ENCODE assay signal across 1 cellular context in the genomic region with DNA sequence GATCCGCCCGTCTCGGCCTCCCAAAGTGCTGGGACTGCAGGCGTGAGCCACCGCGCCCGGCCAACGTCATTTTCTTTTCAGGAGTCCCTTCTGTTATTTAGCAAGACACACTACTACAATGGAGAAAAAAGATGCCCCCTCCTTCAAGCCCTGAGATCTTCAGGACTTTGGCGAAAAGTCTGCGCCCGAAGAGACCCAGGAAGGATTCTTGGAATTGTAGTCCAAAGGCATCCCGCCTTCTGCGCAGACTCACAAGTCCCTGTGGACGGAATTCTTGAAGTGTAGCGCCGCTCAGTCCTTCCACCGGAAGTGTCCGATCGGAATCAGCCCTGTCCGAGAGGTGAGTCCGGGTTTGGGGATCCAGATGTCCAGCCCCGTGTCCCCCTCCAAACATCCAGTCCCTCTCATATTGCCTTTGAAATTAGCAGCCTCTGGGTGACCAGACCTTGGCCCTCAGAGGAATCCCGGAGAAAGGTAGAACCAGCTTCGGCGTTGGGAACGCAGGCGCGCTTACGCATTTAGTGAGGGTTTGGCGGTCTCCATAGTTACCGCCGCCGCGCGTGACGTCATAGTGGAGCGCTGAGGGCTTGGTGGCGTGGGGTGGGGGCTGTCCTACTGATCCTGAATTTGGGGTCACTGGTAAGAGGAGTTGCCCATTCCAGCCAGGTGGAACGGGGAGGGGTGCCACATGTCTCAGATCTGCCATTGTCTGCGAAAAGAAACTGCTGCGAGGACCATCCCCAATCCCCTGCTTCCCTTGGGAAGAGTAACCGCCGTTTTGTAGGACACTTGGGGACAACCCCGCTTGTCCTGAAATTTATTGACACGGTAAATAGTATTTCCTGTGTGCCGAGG.
A peak's percentile ranks its signal among the peaks of the same experiment; 100 is the strongest.
TF ChIP-seq lines count a peak whose summit lies in the region.

No MANE protein-coding gene starts in this region.

TF ChIP-seq in K562, 482 proteins besides CTCF, POLR2A, EP300 and RAD21 (continued from another document and continues in another):
- TF ChIP-seq, protein P1, sequence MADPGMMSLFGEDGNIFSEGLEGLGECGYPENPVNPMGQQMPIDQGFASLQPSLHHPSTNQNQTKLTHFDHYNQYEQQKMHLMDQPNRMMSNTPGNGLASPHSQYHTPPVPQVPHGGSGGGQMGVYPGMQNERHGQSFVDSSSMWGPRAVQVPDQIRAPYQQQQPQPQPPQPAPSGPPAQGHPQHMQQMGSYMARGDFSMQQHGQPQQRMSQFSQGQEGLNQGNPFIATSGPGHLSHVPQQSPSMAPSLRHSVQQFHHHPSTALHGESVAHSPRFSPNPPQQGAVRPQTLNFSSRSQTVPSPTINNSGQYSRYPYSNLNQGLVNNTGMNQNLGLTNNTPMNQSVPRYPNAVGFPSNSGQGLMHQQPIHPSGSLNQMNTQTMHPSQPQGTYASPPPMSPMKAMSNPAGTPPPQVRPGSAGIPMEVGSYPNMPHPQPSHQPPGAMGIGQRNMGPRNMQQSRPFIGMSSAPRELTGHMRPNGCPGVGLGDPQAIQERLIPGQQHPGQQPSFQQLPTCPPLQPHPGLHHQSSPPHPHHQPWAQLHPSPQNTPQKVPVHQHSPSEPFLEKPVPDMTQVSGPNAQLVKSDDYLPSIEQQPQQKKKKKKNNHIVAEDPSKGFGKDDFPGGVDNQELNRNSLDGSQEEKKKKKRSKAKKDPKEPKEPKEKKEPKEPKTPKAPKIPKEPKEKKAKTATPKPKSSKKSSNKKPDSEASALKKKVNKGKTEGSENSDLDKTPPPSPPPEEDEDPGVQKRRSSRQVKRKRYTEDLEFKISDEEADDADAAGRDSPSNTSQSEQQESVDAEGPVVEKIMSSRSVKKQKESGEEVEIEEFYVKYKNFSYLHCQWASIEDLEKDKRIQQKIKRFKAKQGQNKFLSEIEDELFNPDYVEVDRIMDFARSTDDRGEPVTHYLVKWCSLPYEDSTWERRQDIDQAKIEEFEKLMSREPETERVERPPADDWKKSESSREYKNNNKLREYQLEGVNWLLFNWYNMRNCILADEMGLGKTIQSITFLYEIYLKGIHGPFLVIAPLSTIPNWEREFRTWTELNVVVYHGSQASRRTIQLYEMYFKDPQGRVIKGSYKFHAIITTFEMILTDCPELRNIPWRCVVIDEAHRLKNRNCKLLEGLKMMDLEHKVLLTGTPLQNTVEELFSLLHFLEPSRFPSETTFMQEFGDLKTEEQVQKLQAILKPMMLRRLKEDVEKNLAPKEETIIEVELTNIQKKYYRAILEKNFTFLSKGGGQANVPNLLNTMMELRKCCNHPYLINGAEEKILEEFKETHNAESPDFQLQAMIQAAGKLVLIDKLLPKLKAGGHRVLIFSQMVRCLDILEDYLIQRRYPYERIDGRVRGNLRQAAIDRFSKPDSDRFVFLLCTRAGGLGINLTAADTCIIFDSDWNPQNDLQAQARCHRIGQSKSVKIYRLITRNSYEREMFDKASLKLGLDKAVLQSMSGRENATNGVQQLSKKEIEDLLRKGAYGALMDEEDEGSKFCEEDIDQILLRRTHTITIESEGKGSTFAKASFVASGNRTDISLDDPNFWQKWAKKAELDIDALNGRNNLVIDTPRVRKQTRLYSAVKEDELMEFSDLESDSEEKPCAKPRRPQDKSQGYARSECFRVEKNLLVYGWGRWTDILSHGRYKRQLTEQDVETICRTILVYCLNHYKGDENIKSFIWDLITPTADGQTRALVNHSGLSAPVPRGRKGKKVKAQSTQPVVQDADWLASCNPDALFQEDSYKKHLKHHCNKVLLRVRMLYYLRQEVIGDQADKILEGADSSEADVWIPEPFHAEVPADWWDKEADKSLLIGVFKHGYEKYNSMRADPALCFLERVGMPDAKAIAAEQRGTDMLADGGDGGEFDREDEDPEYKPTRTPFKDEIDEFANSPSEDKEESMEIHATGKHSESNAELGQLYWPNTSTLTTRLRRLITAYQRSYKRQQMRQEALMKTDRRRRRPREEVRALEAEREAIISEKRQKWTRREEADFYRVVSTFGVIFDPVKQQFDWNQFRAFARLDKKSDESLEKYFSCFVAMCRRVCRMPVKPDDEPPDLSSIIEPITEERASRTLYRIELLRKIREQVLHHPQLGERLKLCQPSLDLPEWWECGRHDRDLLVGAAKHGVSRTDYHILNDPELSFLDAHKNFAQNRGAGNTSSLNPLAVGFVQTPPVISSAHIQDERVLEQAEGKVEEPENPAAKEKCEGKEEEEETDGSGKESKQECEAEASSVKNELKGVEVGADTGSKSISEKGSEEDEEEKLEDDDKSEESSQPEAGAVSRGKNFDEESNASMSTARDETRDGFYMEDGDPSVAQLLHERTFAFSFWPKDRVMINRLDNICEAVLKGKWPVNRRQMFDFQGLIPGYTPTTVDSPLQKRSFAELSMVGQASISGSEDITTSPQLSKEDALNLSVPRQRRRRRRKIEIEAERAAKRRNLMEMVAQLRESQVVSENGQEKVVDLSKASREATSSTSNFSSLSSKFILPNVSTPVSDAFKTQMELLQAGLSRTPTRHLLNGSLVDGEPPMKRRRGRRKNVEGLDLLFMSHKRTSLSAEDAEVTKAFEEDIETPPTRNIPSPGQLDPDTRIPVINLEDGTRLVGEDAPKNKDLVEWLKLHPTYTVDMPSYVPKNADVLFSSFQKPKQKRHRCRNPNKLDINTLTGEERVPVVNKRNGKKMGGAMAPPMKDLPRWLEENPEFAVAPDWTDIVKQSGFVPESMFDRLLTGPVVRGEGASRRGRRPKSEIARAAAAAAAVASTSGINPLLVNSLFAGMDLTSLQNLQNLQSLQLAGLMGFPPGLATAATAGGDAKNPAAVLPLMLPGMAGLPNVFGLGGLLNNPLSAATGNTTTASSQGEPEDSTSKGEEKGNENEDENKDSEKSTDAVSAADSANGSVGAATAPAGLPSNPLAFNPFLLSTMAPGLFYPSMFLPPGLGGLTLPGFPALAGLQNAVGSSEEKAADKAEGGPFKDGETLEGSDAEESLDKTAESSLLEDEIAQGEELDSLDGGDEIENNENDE (IDR thresholded peaks at IDR 0.05; ENCODE audit: low read depth, low read length), result no peak
- TF ChIP-seq ELF1 (tag; IDR thresholded peaks at IDR 0.05) (peak; percentile 88), GATA2 (CRISPR knock-in tag; IDR thresholded peaks at IDR 0.05) (no peak), MCM2 (IDR thresholded peaks at IDR 0.05; ENCODE audit: low read depth) (no peak), CXXC5 (CRISPR knock-in tag; IDR thresholded peaks at IDR 0.05) (peak; percentile 96), ZNF174 (CRISPR knock-in tag; IDR thresholded peaks at IDR 0.05) (no peak), CREBBP (IDR thresholded peaks at IDR 0.05; ENCODE audit: low read depth, low read length) (no peak), LARP7 (IDR thresholded peaks at IDR 0.05) (no peak; the same call in 1 of the 2 replicates), ZFX (CRISPR knock-in tag; IDR thresholded peaks at IDR 0.05) (peak; percentile 64; the same call in 1 of the 2 replicates), MBD2 (IDR thresholded peaks at IDR 0.05; ENCODE audit: borderline replicate concordance, low read depth) (peak; percentile 88; the same call in 1 of the 2 replicates), RAD51 (IDR thresholded peaks at IDR 0.05; ENCODE audit: borderline replicate concordance, low read depth) (no peak), POLR2AphosphoS5 (IDR thresholded peaks at IDR 0.05; ENCODE audit: control insufficient read depth, insufficient read depth, low read depth, low read length) (peak; percentile 69), MED1 (CRISPR knock-in tag; IDR thresholded peaks at IDR 0.05; ENCODE audit: borderline replicate concordance) (no peak), DPF2 (IDR thresholded peaks at IDR 0.05) (no peak; the same call in 1 of the 2 replicates), SMC3 (conservative IDR thresholded peaks at IDR 0.05; ENCODE audit: insufficient read depth, low read depth, low read length) (0 out of 2 replicates have a peak, but pooled peaks have one; percentile 7), NFATC3 (IDR thresholded peaks at IDR 0.05) (peak; percentile 89; the same call in 1 of the 2 replicates), SIX5 (IDR thresholded peaks at IDR 0.05; ENCODE audit: borderline replicate concordance in 1 of 2, insufficient read depth in 1 of 2, low read depth in 1 of 2, low read length in 2 of 2) (peak; percentile 93 to 96), NEUROD1 (IDR thresholded peaks at IDR 0.05; ENCODE audit: borderline replicate concordance, low read depth, low read length, partially characterized antibody) (peak; percentile 95), ZC3H11A (IDR thresholded peaks at IDR 0.05; ENCODE audit: low read depth, low read length) (no peak), MTA1 (IDR thresholded peaks at IDR 0.05; ENCODE audit: borderline replicate concordance) (peak; percentile 97), SMAD3 (CRISPR knock-in tag; conservative IDR thresholded peaks at IDR 0.05) (no peak), FOXJ2 (tag; IDR thresholded peaks at IDR 0.05) (no peak; the same call in 1 of the 2 replicates), SMAD2 (IDR thresholded peaks at IDR 0.05; ENCODE audit: low read depth, low read length) (no peak), ARID1B (IDR thresholded peaks at IDR 0.05) (no peak; the same call in 1 of the 2 replicates), OTX1 (CRISPR knock-in tag; IDR thresholded peaks at IDR 0.05) (no peak; the same call in none of the 2 replicates)
- TF ChIP-seq, protein P2, sequence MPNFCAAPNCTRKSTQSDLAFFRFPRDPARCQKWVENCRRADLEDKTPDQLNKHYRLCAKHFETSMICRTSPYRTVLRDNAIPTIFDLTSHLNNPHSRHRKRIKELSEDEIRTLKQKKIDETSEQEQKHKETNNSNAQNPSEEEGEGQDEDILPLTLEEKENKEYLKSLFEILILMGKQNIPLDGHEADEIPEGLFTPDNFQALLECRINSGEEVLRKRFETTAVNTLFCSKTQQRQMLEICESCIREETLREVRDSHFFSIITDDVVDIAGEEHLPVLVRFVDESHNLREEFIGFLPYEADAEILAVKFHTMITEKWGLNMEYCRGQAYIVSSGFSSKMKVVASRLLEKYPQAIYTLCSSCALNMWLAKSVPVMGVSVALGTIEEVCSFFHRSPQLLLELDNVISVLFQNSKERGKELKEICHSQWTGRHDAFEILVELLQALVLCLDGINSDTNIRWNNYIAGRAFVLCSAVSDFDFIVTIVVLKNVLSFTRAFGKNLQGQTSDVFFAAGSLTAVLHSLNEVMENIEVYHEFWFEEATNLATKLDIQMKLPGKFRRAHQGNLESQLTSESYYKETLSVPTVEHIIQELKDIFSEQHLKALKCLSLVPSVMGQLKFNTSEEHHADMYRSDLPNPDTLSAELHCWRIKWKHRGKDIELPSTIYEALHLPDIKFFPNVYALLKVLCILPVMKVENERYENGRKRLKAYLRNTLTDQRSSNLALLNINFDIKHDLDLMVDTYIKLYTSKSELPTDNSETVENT (CRISPR knock-in tag; IDR thresholded peaks at IDR 0.05), result 0 out of 2 replicates have a peak, but pooled peaks have one; percentile 36
- TF ChIP-seq, protein P3, sequence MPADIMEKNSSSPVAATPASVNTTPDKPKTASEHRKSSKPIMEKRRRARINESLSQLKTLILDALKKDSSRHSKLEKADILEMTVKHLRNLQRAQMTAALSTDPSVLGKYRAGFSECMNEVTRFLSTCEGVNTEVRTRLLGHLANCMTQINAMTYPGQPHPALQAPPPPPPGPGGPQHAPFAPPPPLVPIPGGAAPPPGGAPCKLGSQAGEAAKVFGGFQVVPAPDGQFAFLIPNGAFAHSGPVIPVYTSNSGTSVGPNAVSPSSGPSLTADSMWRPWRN (IDR thresholded peaks at IDR 0.05; ENCODE audit: low read depth), result no peak
- TF ChIP-seq, protein P4, sequence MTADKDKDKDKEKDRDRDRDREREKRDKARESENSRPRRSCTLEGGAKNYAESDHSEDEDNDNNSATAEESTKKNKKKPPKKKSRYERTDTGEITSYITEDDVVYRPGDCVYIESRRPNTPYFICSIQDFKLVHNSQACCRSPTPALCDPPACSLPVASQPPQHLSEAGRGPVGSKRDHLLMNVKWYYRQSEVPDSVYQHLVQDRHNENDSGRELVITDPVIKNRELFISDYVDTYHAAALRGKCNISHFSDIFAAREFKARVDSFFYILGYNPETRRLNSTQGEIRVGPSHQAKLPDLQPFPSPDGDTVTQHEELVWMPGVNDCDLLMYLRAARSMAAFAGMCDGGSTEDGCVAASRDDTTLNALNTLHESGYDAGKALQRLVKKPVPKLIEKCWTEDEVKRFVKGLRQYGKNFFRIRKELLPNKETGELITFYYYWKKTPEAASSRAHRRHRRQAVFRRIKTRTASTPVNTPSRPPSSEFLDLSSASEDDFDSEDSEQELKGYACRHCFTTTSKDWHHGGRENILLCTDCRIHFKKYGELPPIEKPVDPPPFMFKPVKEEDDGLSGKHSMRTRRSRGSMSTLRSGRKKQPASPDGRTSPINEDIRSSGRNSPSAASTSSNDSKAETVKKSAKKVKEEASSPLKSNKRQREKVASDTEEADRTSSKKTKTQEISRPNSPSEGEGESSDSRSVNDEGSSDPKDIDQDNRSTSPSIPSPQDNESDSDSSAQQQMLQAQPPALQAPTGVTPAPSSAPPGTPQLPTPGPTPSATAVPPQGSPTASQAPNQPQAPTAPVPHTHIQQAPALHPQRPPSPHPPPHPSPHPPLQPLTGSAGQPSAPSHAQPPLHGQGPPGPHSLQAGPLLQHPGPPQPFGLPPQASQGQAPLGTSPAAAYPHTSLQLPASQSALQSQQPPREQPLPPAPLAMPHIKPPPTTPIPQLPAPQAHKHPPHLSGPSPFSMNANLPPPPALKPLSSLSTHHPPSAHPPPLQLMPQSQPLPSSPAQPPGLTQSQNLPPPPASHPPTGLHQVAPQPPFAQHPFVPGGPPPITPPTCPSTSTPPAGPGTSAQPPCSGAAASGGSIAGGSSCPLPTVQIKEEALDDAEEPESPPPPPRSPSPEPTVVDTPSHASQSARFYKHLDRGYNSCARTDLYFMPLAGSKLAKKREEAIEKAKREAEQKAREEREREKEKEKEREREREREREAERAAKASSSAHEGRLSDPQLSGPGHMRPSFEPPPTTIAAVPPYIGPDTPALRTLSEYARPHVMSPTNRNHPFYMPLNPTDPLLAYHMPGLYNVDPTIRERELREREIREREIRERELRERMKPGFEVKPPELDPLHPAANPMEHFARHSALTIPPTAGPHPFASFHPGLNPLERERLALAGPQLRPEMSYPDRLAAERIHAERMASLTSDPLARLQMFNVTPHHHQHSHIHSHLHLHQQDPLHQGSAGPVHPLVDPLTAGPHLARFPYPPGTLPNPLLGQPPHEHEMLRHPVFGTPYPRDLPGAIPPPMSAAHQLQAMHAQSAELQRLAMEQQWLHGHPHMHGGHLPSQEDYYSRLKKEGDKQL (CRISPR knock-in tag; IDR thresholded peaks at IDR 0.05; ENCODE audit: borderline replicate concordance), result no peak
- TF ChIP-seq, protein P5, sequence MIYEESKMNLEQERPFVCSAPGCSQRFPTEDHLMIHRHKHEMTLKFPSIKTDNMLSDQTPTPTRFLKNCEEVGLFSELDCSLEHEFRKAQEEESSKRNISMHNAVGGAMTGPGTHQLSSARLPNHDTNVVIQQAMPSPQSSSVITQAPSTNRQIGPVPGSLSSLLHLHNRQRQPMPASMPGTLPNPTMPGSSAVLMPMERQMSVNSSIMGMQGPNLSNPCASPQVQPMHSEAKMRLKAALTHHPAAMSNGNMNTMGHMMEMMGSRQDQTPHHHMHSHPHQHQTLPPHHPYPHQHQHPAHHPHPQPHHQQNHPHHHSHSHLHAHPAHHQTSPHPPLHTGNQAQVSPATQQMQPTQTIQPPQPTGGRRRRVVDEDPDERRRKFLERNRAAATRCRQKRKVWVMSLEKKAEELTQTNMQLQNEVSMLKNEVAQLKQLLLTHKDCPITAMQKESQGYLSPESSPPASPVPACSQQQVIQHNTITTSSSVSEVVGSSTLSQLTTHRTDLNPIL (CRISPR knock-in tag; IDR thresholded peaks at IDR 0.05), result peak; percentile 14; the same call in 1 of the 2 replicates
- TF ChIP-seq, protein P6, sequence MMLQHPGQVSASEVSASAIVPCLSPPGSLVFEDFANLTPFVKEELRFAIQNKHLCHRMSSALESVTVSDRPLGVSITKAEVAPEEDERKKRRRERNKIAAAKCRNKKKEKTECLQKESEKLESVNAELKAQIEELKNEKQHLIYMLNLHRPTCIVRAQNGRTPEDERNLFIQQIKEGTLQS (IDR thresholded peaks at IDR 0.05), result peak; percentile 99
- TF ChIP-seq, protein P6 (CRISPR knock-in tag; conservative IDR thresholded peaks at IDR 0.05), result peak; percentile 94
